ENCODE assay signal across 22 cellular contexts in genomic region chr12:58711968-58712367, GRCh38.
DNase-seq lines count a peak whose midpoint lies in the region; FAIRE-seq and TF ChIP-seq lines count a peak whose summit lies in the region.
"Had no signal": no experiment of that assay in that cellular context is flagged by ENCODE, and none has a peak within 500 bp of the region (broad histone marks: within the 10 kb centered on the region; RNA-seq: fewer than 3 reads in every experiment).

No MANE protein-coding gene starts in this region.

- no peak for FAIRE-seq in GM19239 (lab: Jason Lieb, UNC)
- FAIRE-seq: islet of Langerhans had no signal

- no peak overlapping the region for H3K4me3 ChIP-seq in fibroblast of mammary gland (ENCODE audit: control insufficient read depth, low read depth, low read length)
- H3K4me3 ChIP-seq in skeletal muscle satellite cell (ENCODE audit: low read length) = no peak overlapping the region
- H3K4me3 ChIP-seq: cardiac muscle cell, heart right ventricle, lung, prostate gland, thyroid gland had no signal

- peak overlapping the region; percentile 29 for H3K4me2 ChIP-seq in skeletal muscle satellite cell (ENCODE audit: low read length)

- DNase-seq in GM04503 (ENCODE audit: low read depth) = peak; percentile 60
- DNase-seq in RPMI7951 (ENCODE audit: low read depth) = peak; percentile 45
- peak; percentile 86 for DNase-seq in fibroblast of mammary gland (ENCODE audit: low read depth)
- DNase-seq in stimulated activated naive CD4-positive, alpha-beta T cell (lab: John Stamatoyannopoulos, UW) = no peak
- DNase-seq in GM19239 (ENCODE audit: insufficient read length, low spot score) = no peak
- no peak for DNase-seq in superior temporal gyrus (ENCODE audit: extremely low spot score)
- no peak for DNase-seq in NCI-H526 (lab: John Stamatoyannopoulos, UW)
- DNase-seq: activated B cell treated with CpG ODN at 0.5 μM for 24 hours; activated CD8-positive, alpha-beta T cell treated with anti-CD3 and anti-CD28 coated beads, Interleukin-2, amount 10 ng/mL, durations not matched to agents 7 days and 5 days; activated naive CD4-positive, alpha-beta T cell treated with anti-CD3 and anti-CD28 coated beads, Interleukin-2, amount 50 U/mL, for 16 hours; activated T-cell treated with anti-CD3 and anti-CD28 coated beads, Interleukin-2, amount 50 U/mL, for 4 hours; C1 segment of cervical spinal cord; heart right ventricle; naive thymus-derived CD4-positive, alpha-beta T cell; NCI-H187; NCI-H345; thyroid gland had no signal

- TF ChIP-seq CTCF in fibroblast of mammary gland (conservative IDR thresholded peaks at IDR 0.05; ENCODE audit: control insufficient read depth, insufficient read depth, low read depth, low read length) = no peak

- H3K36me3 ChIP-seq in skeletal muscle satellite cell (ENCODE audit: insufficient read depth, low read length) = no peaks in the 10 kb centered on the region
- H3K36me3 ChIP-seq: cardiac muscle cell, heart right ventricle, prostate gland, thyroid gland had no signal

- H3K4me1 ChIP-seq in skeletal muscle satellite cell (ENCODE audit: control insufficient read depth, insufficient read depth, low read length) = peaks cover 18% of the 10 kb centered on the region
- H3K4me1 ChIP-seq: heart right ventricle, prostate gland, thyroid gland had no signal

- peak overlapping the region; percentile 47 for H3K9ac ChIP-seq in skeletal muscle satellite cell (ENCODE audit: low read depth, low read length)

- H3K27me3 ChIP-seq in skeletal muscle satellite cell (ENCODE audit: control insufficient read depth, insufficient read depth, low read length) = no peaks in the 10 kb centered on the region
- H3K27me3 ChIP-seq: cardiac muscle cell, heart right ventricle, thyroid gland had no signal

- no peaks in the 10 kb centered on the region for H3K9me3 ChIP-seq in skeletal muscle satellite cell (replicated peaks; ENCODE audit: low read length)
- H3K9me3 ChIP-seq: prostate gland, thyroid gland had no signal

Comparison
In these comparisons a context has a peak if more than half of its experiments do, and no peak if none do; other contexts are left out.
1. DNase-seq: peak in GM04503 (single experiment), RPMI7951 (single experiment) and fibroblast of mammary gland (single experiment); none in stimulated activated naive CD4-positive, alpha-beta T cell (0 of 6), GM19239 (single experiment), superior temporal gyrus (single experiment) and NCI-H526 (0 of 2).